ENCODE assay signal across 8 cellular contexts in the genomic region with DNA sequence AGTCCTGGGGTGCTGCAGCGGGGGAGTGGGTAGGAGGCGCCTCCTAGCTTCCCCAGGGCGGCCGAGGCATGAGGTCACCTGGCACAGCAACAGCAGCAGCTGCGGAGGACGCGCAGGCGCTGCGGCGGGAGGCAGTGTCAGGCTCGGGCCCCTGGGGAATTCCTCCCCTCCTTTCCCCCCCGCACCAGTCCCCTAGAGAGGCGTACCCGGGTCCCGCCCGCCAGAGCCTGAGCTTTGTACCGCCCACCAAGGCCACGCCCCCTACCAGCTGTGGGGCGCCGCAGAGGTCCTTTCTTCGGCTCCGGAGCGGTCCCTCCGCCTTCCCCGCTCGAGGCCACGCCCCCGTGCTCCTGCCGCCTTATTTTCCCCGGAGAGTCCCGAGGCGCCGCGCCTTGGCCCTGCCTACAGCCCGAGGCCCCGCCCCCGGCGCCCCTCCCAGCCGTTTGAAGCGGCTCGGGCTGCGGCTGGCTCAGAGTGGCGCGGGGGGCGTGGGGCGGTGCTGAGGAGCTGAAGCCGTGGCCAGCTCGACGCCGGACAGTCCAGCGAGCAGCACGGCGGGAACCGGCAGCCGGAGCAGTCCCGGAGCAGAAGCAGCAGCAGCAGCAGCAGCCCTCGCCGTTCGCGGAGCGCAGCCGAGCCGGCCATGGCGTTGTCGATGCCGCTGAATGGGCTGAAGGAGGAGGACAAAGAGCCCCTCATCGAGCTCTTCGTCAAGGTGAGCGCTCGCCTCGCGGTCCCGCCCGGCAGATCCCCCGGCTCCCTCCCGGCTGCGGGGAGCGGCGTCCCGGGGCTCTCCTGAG. TPM values are rescaled to one million over a fixed set of nuclear protein-coding genes. Genes with fewer than 3 reads are reported as not detected.
DNase-seq lines count a peak whose midpoint lies in the region; ATAC-seq and TF ChIP-seq lines count a peak whose summit lies in the region.

A gene (plus strand): TSS at position 537 of the 800 bp plus-strand sequence. CDS start 107 bp downstream, at position 644.

- H3K4me2 ChIP-seq in osteoblast (ENCODE audit: insufficient read depth, low read length): peak within 1 kb of the TSS; percentile 85

- ATAC-seq in activated naive CD4-positive, alpha-beta T cell treated with anti-CD3 and anti-CD28 coated beads, Interleukin-2, amount 50 U/mL, for 72 hours: peak; percentile 91 to 92
- peak; percentile 79 for ATAC-seq in thoracic aorta (ENCODE audit: insufficient number of reproducible peaks, low FRiP score, low read depth)

- H2AFZ ChIP-seq in osteoblast (ENCODE audit: low read length): peak within 1 kb of the TSS; percentile 44

- peaks cover 11% of the 10 kb centered on the region for H3K9me3 Mint-ChIP-seq in HFFc6
- H3K9me3 Mint-ChIP-seq in activated naive CD4-positive, alpha-beta T cell treated with anti-CD3 and anti-CD28 coated beads, Interleukin-2, amount 50 U/mL, for 72 hours: no peaks in the 10 kb centered on the region

- H3K9me3 ChIP-seq in osteoblast (ENCODE audit: low read depth, low read length) (no peaks in the 10 kb centered on the region), thoracic aorta (no peaks in the 10 kb centered on the region)

- peaks cover 6% of the 10 kb centered on the region for H3K27me3 Mint-ChIP-seq in HFFc6 (ENCODE audit: insufficient read depth)

- H3K27ac ChIP-seq in osteoblast (ENCODE audit: low read depth, low read length): peak within 1 kb of the TSS; percentile 78
- H3K27ac ChIP-seq in thoracic aorta: peak within 1 kb of the TSS; percentile 90 to 98

- peaks cover 9% of the 10 kb centered on the region for H3K36me3 ChIP-seq in osteoblast (ENCODE audit: insufficient read depth, low read length)
- no peaks in the 10 kb centered on the region for H3K36me3 ChIP-seq in thoracic aorta

- H3K27me3 ChIP-seq in osteoblast (ENCODE audit: insufficient read depth, low read length): no peaks in the 10 kb centered on the region
- H3K27me3 ChIP-seq in thoracic aorta (replicated peaks; ENCODE audit: insufficient read depth): no peaks in the 10 kb centered on the region

- H3K4me3 ChIP-seq in osteoblast (ENCODE audit: insufficient read depth, low read length) (peak within 1 kb of the TSS; percentile 80), thoracic aorta (peak within 1 kb of the TSS; percentile 91)

- peaks cover 31% of the 10 kb centered on the region for H3K36me3 Mint-ChIP-seq in HFFc6 (ENCODE audit: low read depth)
- peaks cover 7 to 11% of the 10 kb centered on the region in 2 donors for H3K36me3 Mint-ChIP-seq in activated naive CD4-positive, alpha-beta T cell treated with anti-CD3 and anti-CD28 coated beads, Interleukin-2, amount 50 U/mL, for 72 hours

- H3K4me1 ChIP-seq in osteoblast (ENCODE audit: insufficient read depth, low read length) (peaks cover 42% of the 10 kb centered on the region), thoracic aorta (ENCODE audit: control insufficient read depth in 1 of 2, low read depth in 2 of 2) (peaks cover 15 to 33% of the 10 kb centered on the region in 2 donors)

- peak within 1 kb of the TSS; percentile 95 for H3K4me3 Mint-ChIP-seq in HFFc6

- TF ChIP-seq CTCF in HFFc6 (IDR thresholded peaks at IDR 0.05): peak; percentile 70
- no peak for TF ChIP-seq CTCF in osteoblast (IDR thresholded peaks at IDR 0.05; ENCODE audit: extremely low read depth, low read depth, low read length)
- no peak for TF ChIP-seq CTCF in thoracic aorta (IDR thresholded peaks at IDR 0.05)

- peaks cover 48% of the 10 kb centered on the region for H3K79me2 ChIP-seq in osteoblast (ENCODE audit: insufficient read depth, low read length)

- H4K20me1 ChIP-seq in osteoblast (ENCODE audit: insufficient read depth, low read length): peaks cover 38% of the 10 kb centered on the region

- peak within 1 kb of the TSS; percentile 97 for H3K27ac Mint-ChIP-seq in HFFc6
- peak within 1 kb of the TSS; percentile 65 to 93 for H3K27ac Mint-ChIP-seq in activated naive CD4-positive, alpha-beta T cell treated with anti-CD3 and anti-CD28 coated beads, Interleukin-2, amount 50 U/mL, for 72 hours

- peak; percentile 99 for DNase-seq in GM04504 (ENCODE audit: low read depth)
- DNase-seq in HFFc6: peak; percentile 98
- peak; percentile 97 for DNase-seq in NCI-H1048 (lab: John Stamatoyannopoulos, UW)
- DNase-seq in SKM-1 (lab: John Stamatoyannopoulos, UW; ENCODE audit: unreplicated experiment): peak; percentile 97
- DNase-seq in activated naive CD4-positive, alpha-beta T cell treated with anti-CD3 and anti-CD28 coated beads, Interleukin-2, amount 50 U/mL, for 72 hours (ENCODE audit: low spot score in 2 of 2): peak; percentile 99 to 100
- DNase-seq in glomerular visceral epithelial cell (ENCODE audit: extremely low spot score): peak; percentile 100
- peak; percentile 96 for DNase-seq in osteoblast (ENCODE audit: insufficient read length, low spot score, missing footprints)
- peak; percentile 96 for DNase-seq in thoracic aorta (ENCODE audit: low spot score)

- peaks cover 68% of the 10 kb centered on the region for H3K4me1 Mint-ChIP-seq in HFFc6 (ENCODE audit: low read depth)

RNA-seq across cellular contexts. Expression of the gene that starts here (rescaled TPM):
- 100 to 1,000 TPM; 517 to 729 (median 548) TPM for total RNA-seq in HFFc6 (2021; fragmentation: NEBNext Ultra II Directional; extraction: Animal tissue kit (Norgen Biotek cat#: 25700))
- total RNA-seq in activated naive CD4-positive, alpha-beta T cell treated with anti-CD3 and anti-CD28 coated beads, Interleukin-2, amount 50 U/mL, for 72 hours: 10 to 100 TPM; 16.2 to 30.0 TPM
- total RNA-seq in osteoblast (697 and 711 TPM in 2 replicates), thoracic aorta (100 to 1,000 TPM; 740 to 777 TPM)

Comparison
In these comparisons a context has a peak if more than half of its experiments do, and no peak if none do; other contexts are left out.
1. Peak in every context shown above with its lines: DNase-seq, ATAC-seq, H3K4me3 ChIP-seq and H3K27ac ChIP-seq.
2. RNA of the gene that starts here (total RNA-seq): 740 to 777 TPM in thoracic aorta, 697 to 711 TPM in osteoblast and 517 to 729 TPM in HFFc6; 16.2 to 30.0 TPM in activated naive CD4-positive, alpha-beta T cell treated with anti-CD3 and anti-CD28 coated beads, Interleukin-2, amount 50 U/mL, for 72 hours; every median in the first group is over 10 times any median in the second.